ENCODE assay signal across 16 cellular contexts in the genomic region with DNA sequence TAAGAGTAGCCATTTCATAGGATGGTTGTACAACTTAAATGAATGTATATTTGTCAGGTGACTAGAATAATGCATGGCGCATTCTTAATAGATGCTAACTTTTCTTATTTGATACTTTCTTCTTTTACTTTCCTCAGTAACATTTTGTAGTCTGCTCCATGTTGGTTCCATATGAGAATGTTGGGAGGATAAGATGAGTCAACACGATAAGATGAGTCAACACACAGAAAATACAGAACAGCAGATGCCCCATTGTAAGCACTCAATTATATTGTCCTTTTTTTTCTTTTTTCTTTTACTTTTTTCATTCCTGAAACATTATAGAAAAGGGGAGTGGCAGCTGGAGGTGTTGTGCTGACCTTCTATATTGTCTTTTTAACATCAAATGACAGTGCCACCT.
"Had no signal": no experiment of that assay in that cellular context is flagged by ENCODE, and none has a peak within 500 bp of the region (broad histone marks: within the 10 kb centered on the region; RNA-seq: fewer than 3 reads in every experiment).

No MANE protein-coding gene starts in this region.

- DNase-seq: activated CD4-positive, alpha-beta T cell treated with anti-CD3 and anti-CD28 coated beads, Interleukin-2, amount 50 U/mL, for 1 hour; activated CD4-positive, CD25-positive, alpha-beta regulatory T cell treated with anti-CD3 and anti-CD28 coated beads, Interleukin-2, amount 50 U/mL, for 72 hours; activated CD8-positive, alpha-beta memory T cell treated with anti-CD3 and anti-CD28 coated beads for 24 hours; activated CD8-positive, alpha-beta memory T cell treated with anti-CD3 and anti-CD28 coated beads, Interleukin-2, amount 50 U/mL, for 48 hours; activated gamma-delta T cell; cerebellar nuclear complex; effector CD4-positive, alpha-beta T cell; foreskin melanocyte; glutamatergic neuron; hippocampal formation; lower lobe of right lung; stimulated activated CD4-positive, alpha-beta T cell treated with anti-CD3 and anti-CD28 coated beads, Interleukin-4, amount 100 ng/mL, for 24 hours; T1000; testis had no signal

- H3K4me3 ChIP-seq: esophagus muscularis mucosa, lower lobe of right lung, smooth muscle cell, testis had no signal
